ENCODE assay signal across 9 cellular contexts in the genomic region with DNA sequence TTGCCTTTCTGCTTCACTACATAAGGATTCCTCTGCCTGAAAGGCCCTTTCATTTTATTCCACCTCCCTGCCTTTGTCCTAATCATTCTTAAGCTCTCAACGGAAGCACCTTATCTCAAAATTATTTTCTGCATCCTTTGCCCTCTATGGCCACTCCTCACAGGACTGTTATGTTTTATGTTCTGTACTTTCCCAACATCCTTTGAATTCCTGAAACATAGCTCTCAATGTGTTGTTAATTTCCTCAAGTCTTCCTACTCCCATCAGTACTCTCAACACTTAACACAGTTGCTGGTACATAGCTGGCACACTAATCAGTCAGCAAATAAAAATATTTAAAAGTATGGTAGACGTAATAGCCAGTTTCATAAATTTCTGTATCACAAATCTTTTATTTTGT.
"Had no signal": no experiment of that assay in that cellular context is flagged by ENCODE, and none has a peak within 500 bp of the region (broad histone marks: within the 10 kb centered on the region; RNA-seq: fewer than 3 reads in every experiment).

No MANE protein-coding gene starts in this region.

- DNase-seq: activated CD4-positive, alpha-beta T cell treated with anti-CD3 and anti-CD28 coated beads for 1 hour; activated effector memory CD4-positive, alpha-beta T cell treated with anti-CD3 and anti-CD28 coated beads, Interleukin-2, amount 50 U/mL, for 16 hours; activated naive CD4-positive, alpha-beta T cell treated with anti-CD3 and anti-CD28 coated beads, Interleukin-2, amount 50 U/mL, for 16 hours; activated T-cell treated with anti-CD3 and anti-CD28 coated beads, Interleukin-2, amount 50 U/mL, for 72 hours; effector memory CD4-positive, alpha-beta T cell; left colon; stimulated activated CD4-positive, alpha-beta T cell treated with anti-CD3 and anti-CD28 coated beads, Interleukin-4, amount 100 ng/mL, for 1 hour; stimulated activated naive B cell treated with anti-CD40 and anti-IgM and Interleukin-4, amounts not matched to agents 10 μg/mL and 1 μg/mL and 100 μg/mL, for 72 hours; WERI-Rb-1 had no signal

- ATAC-seq: activated T-cell treated with anti-CD3 and anti-CD28 coated beads, Interleukin-2, amount 50 U/mL, for 72 hours; left colon; stimulated activated naive B cell treated with anti-CD40 and anti-IgM and Interleukin-4, amounts not matched to agents 10 μg/mL and 1 μg/mL and 100 μg/mL, for 72 hours had no signal
